ENCODE assay signal across 34 cellular contexts in genomic region chr14:59761851-59762250, GRCh38.
"Had no signal": no experiment of that assay in that cellular context is flagged by ENCODE, and none has a peak within 500 bp of the region (broad histone marks: within the 10 kb centered on the region; RNA-seq: fewer than 3 reads in every experiment).

No MANE protein-coding gene starts in this region.

- H3K27me3 ChIP-seq: adrenal gland, body of pancreas, cardiac muscle cell, colonic mucosa had no signal

- H3K36me3 ChIP-seq: adrenal gland, cardiac muscle cell, colonic mucosa had no signal

- H3K4me3 ChIP-seq: adrenal gland, body of pancreas, cardiac muscle cell, colonic mucosa had no signal

- ATAC-seq: activated CD4-positive, alpha-beta T cell treated with anti-CD3 and anti-CD28 coated beads for 36 hours; activated CD8-positive, alpha-beta memory T cell treated with anti-CD3 and anti-CD28 coated beads, Interleukin-2, amount 10 ng/mL, durations not matched to agents 7 days and 5 days; activated CD8-positive, alpha-beta T cell treated with anti-CD3 and anti-CD28 coated beads, Interleukin-2, amount 10 ng/mL, durations not matched to agents 7 days and 5 days; activated naive CD8-positive, alpha-beta T cell treated with anti-CD3 and anti-CD28 coated beads, Interleukin-2, amount 50 U/mL, for 24 hours; body of pancreas; esophagus mucosa; T-helper 17 cell had no signal

- DNase-seq: activated CD4-positive, alpha-beta memory T cell treated with anti-CD3 and anti-CD28 coated beads for 36 hours; activated CD4-positive, alpha-beta T cell treated with anti-CD3 and anti-CD28 coated beads for 36 hours; activated CD4-positive, alpha-beta T cell treated with anti-CD3 and anti-CD28 coated beads, Interleukin-2, amount 10 ng/mL, durations not matched to agents 24 days and 14 days; activated CD4-positive, CD25-positive, alpha-beta regulatory T cell; activated CD4-positive, CD25-positive, alpha-beta regulatory T cell treated with anti-CD3 and anti-CD28 coated beads, Interleukin-2, amount 50 U/mL, for 72 hours; activated CD8-positive, alpha-beta memory T cell treated with anti-CD3 and anti-CD28 coated beads, Interleukin-2, amount 10 ng/mL, durations not matched to agents 7 days and 5 days; activated CD8-positive, alpha-beta memory T cell treated with anti-CD3 and anti-CD28 coated beads, Interleukin-2, amount 50 U/mL, for 4 hours; activated CD8-positive, alpha-beta T cell treated with anti-CD3 and anti-CD28 coated beads, Interleukin-2, amount 10 ng/mL, durations not matched to agents 7 days and 5 days; activated effector memory CD4-positive, alpha-beta T cell treated with anti-CD3 and anti-CD28 coated beads, Interleukin-2, amount 50 U/mL, for 16 hours; activated naive CD4-positive, alpha-beta T cell treated with anti-CD3 and anti-CD28 coated beads for 36 hours; activated naive CD8-positive, alpha-beta T cell treated with anti-CD3 and anti-CD28 coated beads for 36 hours; activated naive CD8-positive, alpha-beta T cell treated with anti-CD3 and anti-CD28 coated beads, Interleukin-2, amount 50 U/mL, for 24 hours; activated T-cell treated with anti-CD3 and anti-CD28 coated beads, Interleukin-2, amount 50 U/mL, for 1 hour; activated T-cell treated with anti-CD3 and anti-CD28 coated beads, Interleukin-2, amount 50 U/mL, for 48 hours; adrenal gland; amygdala; aorta; body of pancreas; central memory CD4-positive, alpha-beta T cell; cerebellar nuclear complex; colonic mucosa; effector memory CD4-positive, alpha-beta T cell; endodermal cell; foreskin fibroblast; T-helper 1 cell; T-helper 17 cell; T1000 had no signal

- FAIRE-seq: frontal cortex had no signal

- H3K27ac Mint-ChIP-seq: activated CD4-positive, alpha-beta memory T cell treated with anti-CD3 and anti-CD28 coated beads for 36 hours; activated CD4-positive, alpha-beta T cell treated with anti-CD3 and anti-CD28 coated beads for 36 hours; activated CD4-positive, alpha-beta T cell treated with anti-CD3 and anti-CD28 coated beads, Interleukin-2, amount 10 ng/mL, durations not matched to agents 24 days and 14 days; activated CD8-positive, alpha-beta memory T cell treated with anti-CD3 and anti-CD28 coated beads, Interleukin-2, amount 10 ng/mL, durations not matched to agents 7 days and 5 days; activated CD8-positive, alpha-beta T cell treated with anti-CD3 and anti-CD28 coated beads, Interleukin-2, amount 10 ng/mL, durations not matched to agents 7 days and 5 days; activated naive CD4-positive, alpha-beta T cell treated with anti-CD3 and anti-CD28 coated beads for 36 hours; activated naive CD4-positive, alpha-beta T cell treated with anti-CD3 and anti-CD28 coated beads, Interleukin-2, amount 50 U/mL, for 24 hours; activated naive CD8-positive, alpha-beta T cell treated with anti-CD3 and anti-CD28 coated beads for 36 hours; activated naive CD8-positive, alpha-beta T cell treated with anti-CD3 and anti-CD28 coated beads, Interleukin-2, amount 50 U/mL, for 24 hours; activated T-helper 1 cell treated with anti-CD3 and anti-CD28 coated beads, Interleukin-12 subunit alpha, Interleukin-12 subunit beta, Interleukin-2, Interleukin-4 antibody, amounts not matched to agents 30 ng/mL and 10 ng/mL and 1 ng/mL, durations not matched to agents 14 hours and 24 hours and 36 hours; activated T-helper 2 cell treated with anti-CD3 and anti-CD28 coated beads, Interferon-gamma antibody, Interleukin-2, Interleukin-4, amounts not matched to agents 10 μg/mL and 5 μg/mL and 100 μg/mL, durations not matched to agents 14 hours and 24 hours and 36 hours; endodermal cell; T-helper 17 cell; T-helper 2 cell treated with Interferon-gamma antibody and Interleukin-4, amounts not matched to agents 5 μg/mL and 100 μg/mL, for 36 hours had no signal

- H3K27me3 Mint-ChIP-seq: activated CD4-positive, alpha-beta T cell treated with anti-CD3 and anti-CD28 coated beads, Interleukin-2, amount 10 ng/mL, durations not matched to agents 24 days and 14 days; activated CD8-positive, alpha-beta memory T cell treated with anti-CD3 and anti-CD28 coated beads, Interleukin-2, amount 10 ng/mL, durations not matched to agents 7 days and 5 days; activated naive CD8-positive, alpha-beta T cell treated with anti-CD3 and anti-CD28 coated beads for 36 hours had no signal

- H3K9me3 ChIP-seq: adrenal gland, body of pancreas, colonic mucosa had no signal

- H3K9me3 Mint-ChIP-seq: activated CD4-positive, alpha-beta memory T cell treated with anti-CD3 and anti-CD28 coated beads for 36 hours; activated CD4-positive, alpha-beta T cell treated with anti-CD3 and anti-CD28 coated beads, Interleukin-2, amount 10 ng/mL, durations not matched to agents 24 days and 14 days; activated naive CD4-positive, alpha-beta T cell treated with anti-CD3 and anti-CD28 coated beads for 36 hours; activated naive CD4-positive, alpha-beta T cell treated with anti-CD3 and anti-CD28 coated beads, Interleukin-2, amount 50 U/mL, for 24 hours; activated naive CD8-positive, alpha-beta T cell treated with anti-CD3 and anti-CD28 coated beads for 36 hours; activated naive CD8-positive, alpha-beta T cell treated with anti-CD3 and anti-CD28 coated beads, Interleukin-2, amount 50 U/mL, for 24 hours; activated T-helper 1 cell treated with anti-CD3 and anti-CD28 coated beads, Interleukin-12 subunit alpha, Interleukin-12 subunit beta, Interleukin-2, Interleukin-4 antibody, amounts not matched to agents 30 ng/mL and 10 ng/mL and 1 ng/mL, durations not matched to agents 14 hours and 24 hours and 36 hours; activated T-helper 2 cell treated with anti-CD3 and anti-CD28 coated beads, Interferon-gamma antibody, Interleukin-2, Interleukin-4, amounts not matched to agents 10 μg/mL and 5 μg/mL and 100 μg/mL, durations not matched to agents 14 hours and 24 hours and 36 hours; endodermal cell; T-helper 2 cell treated with Interferon-gamma antibody and Interleukin-4, amounts not matched to agents 5 μg/mL and 100 μg/mL, for 36 hours had no signal

- H3K4me1 Mint-ChIP-seq: activated CD4-positive, alpha-beta T cell treated with anti-CD3 and anti-CD28 coated beads for 36 hours; activated CD4-positive, alpha-beta T cell treated with anti-CD3 and anti-CD28 coated beads, Interleukin-2, amount 10 ng/mL, durations not matched to agents 24 days and 14 days; activated CD8-positive, alpha-beta memory T cell treated with anti-CD3 and anti-CD28 coated beads, Interleukin-2, amount 10 ng/mL, durations not matched to agents 7 days and 5 days; activated naive CD4-positive, alpha-beta T cell treated with anti-CD3 and anti-CD28 coated beads, Interleukin-2, amount 50 U/mL, for 24 hours; activated naive CD8-positive, alpha-beta T cell treated with anti-CD3 and anti-CD28 coated beads for 36 hours; activated naive CD8-positive, alpha-beta T cell treated with anti-CD3 and anti-CD28 coated beads, Interleukin-2, amount 50 U/mL, for 24 hours; T-helper 17 cell had no signal

- H3K36me3 Mint-ChIP-seq: activated CD4-positive, alpha-beta memory T cell treated with anti-CD3 and anti-CD28 coated beads for 36 hours; activated CD8-positive, alpha-beta memory T cell treated with anti-CD3 and anti-CD28 coated beads, Interleukin-2, amount 10 ng/mL, durations not matched to agents 7 days and 5 days; activated naive CD4-positive, alpha-beta T cell treated with anti-CD3 and anti-CD28 coated beads, Interleukin-2, amount 50 U/mL, for 24 hours; activated naive CD8-positive, alpha-beta T cell treated with anti-CD3 and anti-CD28 coated beads for 36 hours had no signal

- H3K27ac ChIP-seq: adrenal gland, body of pancreas, cardiac muscle cell, colonic mucosa had no signal

- H3K4me3 Mint-ChIP-seq: activated CD4-positive, alpha-beta memory T cell treated with anti-CD3 and anti-CD28 coated beads for 36 hours; activated CD4-positive, alpha-beta T cell treated with anti-CD3 and anti-CD28 coated beads for 36 hours; activated CD4-positive, alpha-beta T cell treated with anti-CD3 and anti-CD28 coated beads, Interleukin-2, amount 10 ng/mL, durations not matched to agents 24 days and 14 days; activated CD8-positive, alpha-beta memory T cell treated with anti-CD3 and anti-CD28 coated beads, Interleukin-2, amount 10 ng/mL, durations not matched to agents 7 days and 5 days; activated CD8-positive, alpha-beta T cell treated with anti-CD3 and anti-CD28 coated beads, Interleukin-2, amount 10 ng/mL, durations not matched to agents 7 days and 5 days; activated naive CD4-positive, alpha-beta T cell treated with anti-CD3 and anti-CD28 coated beads for 36 hours; activated naive CD4-positive, alpha-beta T cell treated with anti-CD3 and anti-CD28 coated beads, Interleukin-2, amount 50 U/mL, for 24 hours; activated naive CD8-positive, alpha-beta T cell treated with anti-CD3 and anti-CD28 coated beads for 36 hours; activated naive CD8-positive, alpha-beta T cell treated with anti-CD3 and anti-CD28 coated beads, Interleukin-2, amount 50 U/mL, for 24 hours; activated T-helper 1 cell treated with anti-CD3 and anti-CD28 coated beads, Interleukin-12 subunit alpha, Interleukin-12 subunit beta, Interleukin-2, Interleukin-4 antibody, amounts not matched to agents 30 ng/mL and 10 ng/mL and 1 ng/mL, durations not matched to agents 14 hours and 24 hours and 36 hours; endodermal cell; T-helper 17 cell; T-helper 2 cell treated with Interferon-gamma antibody and Interleukin-4, amounts not matched to agents 5 μg/mL and 100 μg/mL, for 36 hours had no signal

- H3K4me1 ChIP-seq: adrenal gland, body of pancreas, colonic mucosa had no signal
